In genomic region chr3:60673123-60673522, GRCh38 we compare ENCODE assay signal across 13 cellular contexts.
A peak's percentile ranks its signal among the peaks of the same experiment; 100 is the strongest.
DNase-seq lines count a peak whose midpoint lies in the region; ATAC-seq and TF ChIP-seq lines count a peak whose summit lies in the region.
"Had no signal": no experiment of that assay in that cellular context is flagged by ENCODE, and none has a peak within 500 bp of the region (broad histone marks: within the 10 kb centered on the region; RNA-seq: fewer than 3 reads in every experiment).

No MANE protein-coding gene starts in this region.

- H3K79me2 ChIP-seq in Loucy (ENCODE audit: insufficient read depth, low read length): no peaks in the 10 kb centered on the region

- no peaks in the 10 kb centered on the region for H3K36me3 ChIP-seq in HEK293 (ENCODE audit: control insufficient read depth in 2 of 2, insufficient read depth in 1 of 2, low read length in 2 of 2)
- H3K36me3 ChIP-seq in Loucy (ENCODE audit: insufficient read depth, low read length): no peaks in the 10 kb centered on the region
- no peaks in the 10 kb centered on the region for H3K36me3 ChIP-seq in skeletal muscle satellite cell (ENCODE audit: insufficient read depth, low read length)
- H3K36me3 ChIP-seq in right lobe of liver: no peaks in the 10 kb centered on the region

- TF ChIP-seq POLR2A in right lobe of liver (IDR thresholded peaks at IDR 0.05): no peak

- H4K20me1 ChIP-seq in Loucy (ENCODE audit: insufficient read depth, low read length, poor library complexity, severe bottlenecking): no peaks in the 10 kb centered on the region

- no peaks in the 10 kb centered on the region for H3K4me1 ChIP-seq in HEK293 (ENCODE audit: control insufficient read depth, insufficient read depth, low read length)
- H3K4me1 ChIP-seq in Loucy (ENCODE audit: insufficient read depth, low read length, poor library complexity, severe bottlenecking): no peaks in the 10 kb centered on the region
- no peaks in the 10 kb centered on the region for H3K4me1 ChIP-seq in skeletal muscle satellite cell (ENCODE audit: control insufficient read depth, insufficient read depth, low read length)
- H3K4me1 ChIP-seq in right lobe of liver: peaks cover 0 to 5% (median 0%) of the 10 kb centered on the region in 4 donors
- H3K4me1 ChIP-seq: A549 had no signal

- POLR2A ChIA-PET in HEK293 (lab: Yijun Ruan, JAX): no interaction called here

- intact Hi-C loops in right lobe of liver (cut with DNase I): no loop called here

- peak overlapping the region; percentile 32; the same call in 1 of the 2 replicates for H2AFZ ChIP-seq in Loucy (ENCODE audit: low read length)

- no peaks in the 10 kb centered on the region for H3K9me3 ChIP-seq in HEK293 (ENCODE audit: control insufficient read depth, insufficient read depth, low read depth, low read length)
- no peaks in the 10 kb centered on the region; the same call in 1 of the 2 replicates for H3K9me3 ChIP-seq in Loucy (ENCODE audit: insufficient read depth, low read depth, low read length)
- no peaks in the 10 kb centered on the region for H3K9me3 ChIP-seq in skeletal muscle satellite cell (replicated peaks; ENCODE audit: low read length)
- H3K9me3 ChIP-seq in right lobe of liver: no peaks in the 10 kb centered on the region
- H3K9me3 ChIP-seq: A549, Caco-2 had no signal

- no peak for ATAC-seq in right lobe of liver
- no peak for ATAC-seq in HG03196 (IDR thresholded peaks at IDR 0.05; ENCODE audit: unreplicated experiment)
- ATAC-seq: A549; CD8-positive, alpha-beta T cell; K562 had no signal

- H3K4me3 ChIP-seq in HEK293 (ENCODE audit: low read depth, low read length) (no peak overlapping the region), Loucy (ENCODE audit: low read length, poor library complexity, severe bottlenecking) (peak overlapping the region; percentile 6), fibroblast of villous mesenchyme (ENCODE audit: low read depth, low read length) (no peak overlapping the region), skeletal muscle satellite cell (ENCODE audit: low read length) (no peak overlapping the region), right lobe of liver (no peak overlapping the region)
- H3K4me3 ChIP-seq: A549, K562 had no signal

- H3K27ac ChIP-seq in HEK293 (ENCODE audit: extremely low read depth, low read depth, low read length) (no peak overlapping the region), right lobe of liver (no peak overlapping the region)
- H3K27ac ChIP-seq: A549 had no signal

- H3K9ac ChIP-seq in Loucy (ENCODE audit: low read depth, low read length, poor library complexity, severe bottlenecking) (no peak overlapping the region), skeletal muscle satellite cell (ENCODE audit: low read depth, low read length) (no peak overlapping the region)

- TF ChIP-seq CTCF in HEK293 (tag by site-specific recombination; IDR thresholded peaks at IDR 0.05): no peak
- TF ChIP-seq CTCF in Loucy (conservative IDR thresholded peaks at IDR 0.05; ENCODE audit: low read length): no peak
- TF ChIP-seq CTCF in fibroblast of villous mesenchyme (IDR thresholded peaks at IDR 0.05; ENCODE audit: insufficient read depth, low read depth, low read length): no peak
- TF ChIP-seq CTCF in right lobe of liver (IDR thresholded peaks at IDR 0.05): no peak

- DNase-seq in fibroblast of villous mesenchyme (ENCODE audit: low read depth) (peak; percentile 24), right lobe of liver (no peak), kidney glomerular epithelial cell (lab: John Stamatoyannopoulos, UW) (no peak)
- DNase-seq in activated CD4-positive, CD25-positive, alpha-beta regulatory T cell (lab: John Stamatoyannopoulos, UW): no peak
- DNase-seq: Caco-2; CD8-positive, alpha-beta T cell; H7 had no signal

- H3F3A ChIP-seq in Loucy (ENCODE audit: low read depth): no peaks in the 10 kb centered on the region

- H3K9me2 ChIP-seq in Loucy (replicated peaks; ENCODE audit: low read depth, low read length): no peaks in the 10 kb centered on the region

- CTCF ChIA-PET in HEK293 (lab: Yijun Ruan, JAX): no interaction called here

- H3K27me3 ChIP-seq in Loucy (ENCODE audit: insufficient read depth, low read length, poor library complexity, severe bottlenecking) (no peaks in the 10 kb centered on the region), skeletal muscle satellite cell (ENCODE audit: control insufficient read depth, insufficient read depth, low read length) (no peaks in the 10 kb centered on the region), right lobe of liver (no peaks in the 10 kb centered on the region)

- WGBS in right lobe of liver (ENCODE audit: insufficient coverage, low coverage, low lambda C conversion rate, missing lambda C conversion rate): 38% methylated on average over 2 of the region's 2 CpGs

- no peak overlapping the region for H3K4me2 ChIP-seq in Loucy (ENCODE audit: low read depth, low read length, poor library complexity, severe bottlenecking)
- peak overlapping the region; percentile 4 for H3K4me2 ChIP-seq in skeletal muscle satellite cell (ENCODE audit: low read length)
- H3K4me2 ChIP-seq: A549 had no signal

TF ChIP-seq in HEK293, 187 proteins besides CTCF, POLR2A, EP300 and RAD21:
- TF ChIP-seq GLIS1 (tag by site-specific recombination; IDR thresholded peaks at IDR 0.05) (no peak), ZBTB10 (tag by site-specific recombination; IDR thresholded peaks at IDR 0.05) (no peak), ZNF398 (tag by site-specific recombination; IDR thresholded peaks at IDR 0.05) (peak; percentile 53), ZXDB (tag by site-specific recombination; IDR thresholded peaks at IDR 0.05) (0 out of 2 replicates have a peak, but pooled peaks have one; percentile 32), ZNF112 (tag by site-specific recombination; IDR thresholded peaks at IDR 0.05) (peak; percentile 74), ZNF311 (tag by site-specific recombination; IDR thresholded peaks at IDR 0.05; ENCODE audit: borderline replicate concordance) (peak; percentile 97), ZNF362 (tag by site-specific recombination; IDR thresholded peaks at IDR 0.05) (no peak), ZNF335 (tag by site-specific recombination; conservative IDR thresholded peaks at IDR 0.05) (no peak), ZNF544 (tag by site-specific recombination; IDR thresholded peaks at IDR 0.05) (0 out of 2 replicates have a peak, but pooled peaks have one; percentile 57), ZNF404 (tag by site-specific recombination; IDR thresholded peaks at IDR 0.05) (peak; percentile 60; the same call in 1 of the 2 replicates)
TF ChIP-seq in HEK293: peak in this region for 6.
